12 cellular contexts compared by ENCODE assay signal in genomic region chr2:191178806-191179514, GRCh38. TPM values are rescaled to one million over a fixed set of nuclear protein-coding genes. Genes with fewer than 3 reads are reported as not detected.
DNase-seq lines count a peak whose midpoint lies in the region; ATAC-seq and TF ChIP-seq lines count a peak whose summit lies in the region.
"Had no signal": no experiment of that assay in that cellular context is flagged by ENCODE, and none has a peak within 500 bp of the region (broad histone marks: within the 10 kb centered on the region; RNA-seq: fewer than 3 reads in every experiment).

No MANE protein-coding gene starts in this region.

- H4K8ac ChIP-seq in IMR-90 (ENCODE audit: low read depth in 2 of 2, low read length in 2 of 2), result no peak overlapping the region; a peak in 1 of 4 replicates

- H2BK15ac ChIP-seq in IMR-90 (ENCODE audit: low read depth, low read length), result 0 out of 3 replicates have a peak overlapping the region, but pooled peaks have one; percentile 4

- in situ Hi-C loops in IMR-90 (cut with MboI; ENCODE audit: low sequenced_read_pairs), result no loop called here

- H3K4me2 ChIP-seq in IMR-90 (ENCODE audit: low read depth, low read length), result no peak overlapping the region

- H4K91ac ChIP-seq in IMR-90 (ENCODE audit: insufficient read depth, low read depth, low read length), result no peak overlapping the region

- CTCF ChIA-PET in IMR-90 (lab: Yijun Ruan, JAX), result no interaction called here

- no peak for TF ChIP-seq RAD21 in IMR-90 (IDR thresholded peaks at IDR 0.05; ENCODE audit: low read length)

- H3K27me3 ChIP-seq in IMR-90 (ENCODE audit: control insufficient read depth, insufficient read depth, low read length), result no peaks in the 10 kb centered on the region
- H3K27me3 ChIP-seq in colonic mucosa, result no peaks in the 10 kb centered on the region
- H3K27me3 ChIP-seq in thyroid gland, result no peaks in the 10 kb centered on the region

- POLR2A ChIA-PET in IMR-90 (lab: Charles Lee; ENCODE audit: unreplicated experiment), result no interaction called here

- no peak for TF ChIP-seq CTCF in IMR-90 (conservative IDR thresholded peaks at IDR 0.05; ENCODE audit: low read depth, low read length)
- no peak for TF ChIP-seq CTCF in colonic mucosa (IDR thresholded peaks at IDR 0.05)
- TF ChIP-seq CTCF in thyroid gland (IDR thresholded peaks at IDR 0.05), result no peak
- TF ChIP-seq CTCF in endothelial cell (IDR thresholded peaks at IDR 0.05; ENCODE audit: unreplicated experiment), result no peak

- H3K18ac ChIP-seq in IMR-90 (ENCODE audit: low read depth, low read length), result no peak overlapping the region; the same call in 1 of the 2 replicates

- H3K4me3 ChIP-seq in IMR-90 (ENCODE audit: insufficient read depth, low read depth, low read length) (no peak overlapping the region), colonic mucosa (no peak overlapping the region), thyroid gland (replicated peaks in 1 of 3) (no peak overlapping the region)
- H3K4me3 ChIP-seq: skin epidermis had no signal

- H2BK120ac ChIP-seq in IMR-90 (ENCODE audit: low read depth, low read length), result no peak overlapping the region

- H3K36me3 ChIP-seq in IMR-90 (ENCODE audit: control insufficient read depth, insufficient read depth, low read length) (no peaks in the 10 kb centered on the region), colonic mucosa (no peaks in the 10 kb centered on the region), thyroid gland (no peaks in the 10 kb centered on the region)

- peaks cover 6% of the 10 kb centered on the region for H3K4me1 Mint-ChIP-seq in endothelial cell (ENCODE audit: unreplicated experiment)

- no peaks in the 10 kb centered on the region for H3K9me3 Mint-ChIP-seq in endothelial cell (ENCODE audit: unreplicated experiment)
- H3K9me3 Mint-ChIP-seq: activated B cell treated with CpG ODN at 0.5 μM for 24 hours had no signal

- peak overlapping the region; percentile 31 for H2BK20ac ChIP-seq in IMR-90 (ENCODE audit: low read depth, low read length)

- no peak overlapping the region for H2AK9ac ChIP-seq in IMR-90 (replicated peaks; ENCODE audit: low read depth, low read length, poor library complexity)

- no peak overlapping the region for H2BK5ac ChIP-seq in IMR-90 (ENCODE audit: low read depth, low read length, poor library complexity, severe bottlenecking)

- H2AFZ ChIP-seq in IMR-90 (replicated peaks; ENCODE audit: low read length, poor library complexity), result no peak overlapping the region

- H3K27ac ChIP-seq in IMR-90 (ENCODE audit: insufficient read depth, low read length), result no peak overlapping the region
- peak overlapping the region; percentile 56 for H3K27ac ChIP-seq in colonic mucosa
- no peak overlapping the region for H3K27ac ChIP-seq in thyroid gland

- no peaks in the 10 kb centered on the region for H3K36me3 Mint-ChIP-seq in endothelial cell (ENCODE audit: low read depth, unreplicated experiment)

- H3K4me3 Mint-ChIP-seq in endothelial cell (ENCODE audit: unreplicated experiment), result no peak overlapping the region
- H3K4me3 Mint-ChIP-seq: activated B cell treated with CpG ODN at 0.5 μM for 24 hours had no signal

- H3K4ac ChIP-seq in IMR-90 (ENCODE audit: low read depth, low read length), result no peak overlapping the region

- no peak overlapping the region for H3K56ac ChIP-seq in IMR-90 (ENCODE audit: extremely low read depth, insufficient read depth, low read length)

- H3K4me1 ChIP-seq in IMR-90 (ENCODE audit: control insufficient read depth, insufficient read depth, low read length) (peaks cover 4% of the 10 kb centered on the region; the same call in 1 of the 2 replicates), colonic mucosa (peaks cover 9% of the 10 kb centered on the region), thyroid gland (peaks cover 0 to 13% of the 10 kb centered on the region in 2 donors)

- WGBS in IMR-90 (ENCODE audit: extremely low coverage in 2 of 2, insufficient read length in 1 of 2), 2 experiments, result 84% methylated on average over 5 of the region's 8 CpGs; no CpG with 5 or more reads in 1 of the 2 experiments
- whole genome bisulfite sequencing in thyroid gland, 2 donors, result 28 to 32% methylated on average over 8 of the region's 8 CpGs

- no peak overlapping the region for H3K23ac ChIP-seq in IMR-90 (ENCODE audit: low read depth, low read length)

- peaks cover 1% of the 10 kb centered on the region for H3K27me3 Mint-ChIP-seq in endothelial cell (ENCODE audit: unreplicated experiment)
- H3K27me3 Mint-ChIP-seq: activated B cell treated with CpG ODN at 0.5 μM for 24 hours had no signal

- peak; percentile 39 for DNase-seq in IMR-90
- DNase-seq in colonic mucosa, result no peak
- peak; percentile 66 for DNase-seq in kidney glomerular epithelial cell (lab: John Stamatoyannopoulos, UW)
- DNase-seq in thyroid gland, result peak; percentile 78 to 84
- no peak for DNase-seq in endothelial cell (ENCODE audit: low spot score)
- DNase-seq in activated T-cell treated with anti-CD3 and anti-CD28 coated beads, Interleukin-2, amount 50 U/mL, for 1 hour, result no peak
- DNase-seq: activated B cell treated with CpG ODN at 0.5 μM for 24 hours; central memory CD4-positive, alpha-beta T cell; DMS 273 treated with DMSO at 0.1 percent for 48 hours; NCI-H2227 treated with DMSO at 0.1 percent for 48 hours had no signal

- no peak for TF ChIP-seq POLR2A in IMR-90 (IDR thresholded peaks at IDR 0.05; ENCODE audit: low read depth, low read length)
- no peak for TF ChIP-seq POLR2A in thyroid gland (IDR thresholded peaks at IDR 0.05)

- ATAC-seq in IMR-90 (ENCODE audit: low read depth) (no peak), GM21576 (IDR thresholded peaks at IDR 0.05; ENCODE audit: unreplicated experiment) (no peak)

- no peaks in the 10 kb centered on the region for H3K79me1 ChIP-seq in IMR-90 (ENCODE audit: low read depth in 1 of 2, low read length in 2 of 2)

- peak overlapping the region; percentile 23; the same call in 1 of the 2 replicates for H3K14ac ChIP-seq in IMR-90 (replicated peaks; ENCODE audit: low read depth, low read length)

- BruUV-seq in IMR-90 (replicated peaks; lab: Mats Ljungman, UMichigan), result no TSS peak

- H4K20me1 ChIP-seq in IMR-90 (ENCODE audit: insufficient read depth, low read length), result no peaks in the 10 kb centered on the region

- no peak overlapping the region; the same call in 1 of the 2 replicates for H2AK5ac ChIP-seq in IMR-90 (ENCODE audit: low read depth, low read length)

- dilution Hi-C loops in IMR-90 (cut with HindIII; ENCODE audit: low sequenced_read_pairs, unreplicated experiment), result no loop called here

- H3K27ac Mint-ChIP-seq in endothelial cell (ENCODE audit: unreplicated experiment), result no peak overlapping the region
- H3K27ac Mint-ChIP-seq: activated B cell treated with CpG ODN at 0.5 μM for 24 hours had no signal

- H3K9ac ChIP-seq in IMR-90 (ENCODE audit: low read depth, low read length), result no peak overlapping the region
- no peak overlapping the region for H3K9ac ChIP-seq in colonic mucosa (ENCODE audit: low read depth in 2 of 2, low read length in 2 of 2)

- H3K9me3 ChIP-seq in IMR-90 (ENCODE audit: control insufficient read depth, insufficient read depth, low read length) (no peaks in the 10 kb centered on the region), colonic mucosa (no peaks in the 10 kb centered on the region), thyroid gland (no peaks in the 10 kb centered on the region)

- peak overlapping the region; percentile 31; the same call in 1 of the 2 replicates for H4K5ac ChIP-seq in IMR-90 (ENCODE audit: low read depth, low read length)

- no peaks in the 10 kb centered on the region for H3K9me1 ChIP-seq in IMR-90 (ENCODE audit: insufficient read depth, low read length)

- intact Hi-C loops in IMR-90 (cut with micrococcal nuclease) (no loop called here), colonic mucosa (cut with DNase I) (no loop called here), thyroid gland (cut with DNase I) (no loop called here)

TF ChIP-seq in IMR-90, 13 proteins besides CTCF, POLR2A, EP300 and RAD21:
- TF ChIP-seq SMC3 (IDR thresholded peaks at IDR 0.05; ENCODE audit: low read depth, low read length), result no peak
- no peak for TF ChIP-seq CHD1 (IDR thresholded peaks at IDR 0.05; ENCODE audit: low read depth, low read length)
- no peak for TF ChIP-seq RCOR1 (IDR thresholded peaks at IDR 0.05; ENCODE audit: insufficient replicate concordance, low read length)
- no peak for TF ChIP-seq MXI1 (IDR thresholded peaks at IDR 0.05; ENCODE audit: borderline replicate concordance, low read depth, low read length)
- no peak for TF ChIP-seq BHLHE40 (IDR thresholded peaks at IDR 0.05; ENCODE audit: low read depth, low read length)
- no peak for TF ChIP-seq CEBPB (IDR thresholded peaks at IDR 0.05; ENCODE audit: low read depth, low read length)
- no peak for TF ChIP-seq MAFK (IDR thresholded peaks at IDR 0.05; ENCODE audit: low read depth, low read length)
- TF ChIP-seq NFE2L2 (IDR thresholded peaks at IDR 0.05; ENCODE audit: low read depth, low read length), result no peak
- TF ChIP-seq, protein P1, sequence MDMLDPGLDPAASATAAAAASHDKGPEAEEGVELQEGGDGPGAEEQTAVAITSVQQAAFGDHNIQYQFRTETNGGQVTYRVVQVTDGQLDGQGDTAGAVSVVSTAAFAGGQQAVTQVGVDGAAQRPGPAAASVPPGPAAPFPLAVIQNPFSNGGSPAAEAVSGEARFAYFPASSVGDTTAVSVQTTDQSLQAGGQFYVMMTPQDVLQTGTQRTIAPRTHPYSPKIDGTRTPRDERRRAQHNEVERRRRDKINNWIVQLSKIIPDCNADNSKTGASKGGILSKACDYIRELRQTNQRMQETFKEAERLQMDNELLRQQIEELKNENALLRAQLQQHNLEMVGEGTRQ (IDR thresholded peaks at IDR 0.05; ENCODE audit: low read depth, low read length), result no peak
- no peak for TF ChIP-seq MAZ (IDR thresholded peaks at IDR 0.05; ENCODE audit: borderline replicate concordance, low read depth, low read length)
- TF ChIP-seq FOS (IDR thresholded peaks at IDR 0.05; ENCODE audit: low read depth, low read length), result no peak
- TF ChIP-seq, protein P2, sequence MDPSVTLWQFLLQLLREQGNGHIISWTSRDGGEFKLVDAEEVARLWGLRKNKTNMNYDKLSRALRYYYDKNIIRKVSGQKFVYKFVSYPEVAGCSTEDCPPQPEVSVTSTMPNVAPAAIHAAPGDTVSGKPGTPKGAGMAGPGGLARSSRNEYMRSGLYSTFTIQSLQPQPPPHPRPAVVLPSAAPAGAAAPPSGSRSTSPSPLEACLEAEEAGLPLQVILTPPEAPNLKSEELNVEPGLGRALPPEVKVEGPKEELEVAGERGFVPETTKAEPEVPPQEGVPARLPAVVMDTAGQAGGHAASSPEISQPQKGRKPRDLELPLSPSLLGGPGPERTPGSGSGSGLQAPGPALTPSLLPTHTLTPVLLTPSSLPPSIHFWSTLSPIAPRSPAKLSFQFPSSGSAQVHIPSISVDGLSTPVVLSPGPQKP (IDR thresholded peaks at IDR 0.05; ENCODE audit: borderline replicate concordance, low read depth, low read length), result no peak
- TF ChIP-seq RFX5 (IDR thresholded peaks at IDR 0.05; ENCODE audit: low read depth, low read length), result no peak

RNA-seq across cellular contexts. Expression of gene STAT4, which starts 28.2 kb away (rescaled TPM):
- total RNA-seq in IMR-90 (2012; rRNA removed) (0.28 and 0.36 TPM in 2 replicates), colonic mucosa (1 to 10 TPM; 2.0 to 2.1 TPM), thyroid gland (1 to 10 TPM; 1.0 to 6.6 (median 4.4) TPM), endothelial cell (ENCODE audit: unreplicated experiment) (1.1 TPM)
- polyA plus RNA-seq in IMR-90 (2012; rRNA removed), result 0.47 and 0.48 TPM in 2 replicates
- polyA plus RNA-seq in IMR-90 (2012; cell fraction: cytosol; rRNA removed), result 0.07 and 0.08 TPM in 2 replicates
- 0.27 and 3.1 TPM in 2 replicates for polyA plus RNA-seq in IMR-90 (2012; cell fraction: nucleus; rRNA removed; ENCODE audit: low replicate concordance)

Comparison
In these comparisons a context has a peak if more than half of its experiments do, and no peak if none do; other contexts are left out.
1. DNase-seq: peak in IMR-90 (single experiment), kidney glomerular epithelial cell (single experiment) and thyroid gland (2 of 2); none in colonic mucosa (single experiment), endothelial cell (single experiment) and activated T-cell treated with anti-CD3 and anti-CD28 coated beads, Interleukin-2, amount 50 U/mL, for 1 hour (single experiment).